Comparison of ENCODE assay signal across 30 cellular contexts in the genomic region with DNA sequence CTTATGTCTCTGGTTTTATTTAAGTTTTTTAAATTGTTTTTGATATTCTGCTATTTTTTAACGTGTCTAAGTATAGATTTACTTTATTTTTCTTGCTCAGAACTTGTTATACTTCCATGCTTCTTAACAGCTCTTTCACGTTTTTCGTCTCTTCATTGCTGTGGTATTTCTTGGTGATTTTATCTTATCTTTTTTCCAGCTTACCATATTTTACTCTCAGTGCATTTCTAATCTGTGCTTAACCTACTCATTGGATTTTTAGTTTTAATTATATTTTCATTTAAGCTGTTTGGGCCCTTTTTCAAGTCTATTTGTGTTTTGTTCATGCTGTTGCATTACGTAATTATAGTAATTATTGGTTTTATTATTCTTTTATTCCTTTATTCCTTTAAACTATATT.
"Had no signal": no experiment of that assay in that cellular context is flagged by ENCODE, and none has a peak within 500 bp of the region (broad histone marks: within the 10 kb centered on the region; RNA-seq: fewer than 3 reads in every experiment).

No MANE protein-coding gene starts in this region.

- FAIRE-seq: bronchial epithelial cell had no signal

- H3K4me3 Mint-ChIP-seq: activated CD4-positive, alpha-beta T cell treated with anti-CD3 and anti-CD28 coated beads for 36 hours; activated CD4-positive, alpha-beta T cell treated with anti-CD3 and anti-CD28 coated beads, Interleukin-2, amount 10 ng/mL, durations not matched to agents 7 days and 5 days; activated CD8-positive, alpha-beta T cell treated with anti-CD3 and anti-CD28 coated beads, Interleukin-2, amount 10 ng/mL, durations not matched to agents 7 days and 5 days; activated naive CD4-positive, alpha-beta T cell treated with anti-CD3 and anti-CD28 coated beads for 36 hours; activated naive CD8-positive, alpha-beta T cell; activated naive CD8-positive, alpha-beta T cell treated with anti-CD3 and anti-CD28 coated beads, Interleukin-2, amount 50 U/mL, for 24 hours; activated T-cell treated with anti-CD3 and anti-CD28 coated beads, Interleukin-2, amount 50 U/mL, for 24 hours; brain; T-helper 1 cell treated with Interleukin-12 subunit alpha and Interleukin-12 subunit beta and Interleukin-4 antibody, amounts not matched to agents 30 μg/mL and 1 μg/mL, for 36 hours; T-helper 2 cell treated with Interferon-gamma antibody and Interleukin-4, amounts not matched to agents 5 μg/mL and 100 μg/mL, for 36 hours had no signal

- H3K27me3 Mint-ChIP-seq: activated naive CD8-positive, alpha-beta T cell treated with anti-CD3 and anti-CD28 coated beads, Interleukin-2, amount 50 U/mL, for 24 hours; activated T-cell treated with anti-CD3 and anti-CD28 coated beads, Interleukin-2, amount 50 U/mL, for 24 hours had no signal

- H3K9me3 Mint-ChIP-seq: activated CD4-positive, alpha-beta T cell treated with anti-CD3 and anti-CD28 coated beads, Interleukin-2, amount 10 ng/mL, durations not matched to agents 7 days and 5 days; activated naive CD4-positive, alpha-beta T cell treated with anti-CD3 and anti-CD28 coated beads for 36 hours; activated naive CD8-positive, alpha-beta T cell treated with anti-CD3 and anti-CD28 coated beads, Interleukin-2, amount 50 U/mL, for 24 hours; activated T-cell treated with anti-CD3 and anti-CD28 coated beads, Interleukin-2, amount 50 U/mL, for 24 hours; activated T-helper 2 cell treated with anti-CD3 and anti-CD28 coated beads, Interferon-gamma antibody, Interleukin-2, Interleukin-4, amounts not matched to agents 10 μg/mL and 5 μg/mL and 100 μg/mL, durations not matched to agents 14 hours and 24 hours and 36 hours; T-helper 1 cell treated with Interleukin-12 subunit alpha and Interleukin-12 subunit beta and Interleukin-4 antibody, amounts not matched to agents 30 μg/mL and 1 μg/mL, for 36 hours; T-helper 2 cell treated with Interferon-gamma antibody and Interleukin-4, amounts not matched to agents 5 μg/mL and 100 μg/mL, for 36 hours had no signal

- H3K27ac Mint-ChIP-seq: activated CD4-positive, alpha-beta T cell treated with anti-CD3 and anti-CD28 coated beads for 36 hours; activated CD4-positive, alpha-beta T cell treated with anti-CD3 and anti-CD28 coated beads, Interleukin-2, amount 10 ng/mL, durations not matched to agents 7 days and 5 days; activated CD8-positive, alpha-beta T cell treated with anti-CD3 and anti-CD28 coated beads, Interleukin-2, amount 10 ng/mL, durations not matched to agents 7 days and 5 days; activated naive CD4-positive, alpha-beta T cell treated with anti-CD3 and anti-CD28 coated beads for 36 hours; activated naive CD8-positive, alpha-beta T cell; activated naive CD8-positive, alpha-beta T cell treated with anti-CD3 and anti-CD28 coated beads, Interleukin-2, amount 50 U/mL, for 24 hours; activated T-cell treated with anti-CD3 and anti-CD28 coated beads, Interleukin-2, amount 50 U/mL, for 24 hours; activated T-helper 2 cell treated with anti-CD3 and anti-CD28 coated beads, Interferon-gamma antibody, Interleukin-2, Interleukin-4, amounts not matched to agents 10 μg/mL and 5 μg/mL and 100 μg/mL, durations not matched to agents 14 hours and 24 hours and 36 hours; brain; T-helper 1 cell treated with Interleukin-12 subunit alpha and Interleukin-12 subunit beta and Interleukin-4 antibody, amounts not matched to agents 30 μg/mL and 1 μg/mL, for 36 hours; T-helper 2 cell treated with Interferon-gamma antibody and Interleukin-4, amounts not matched to agents 5 μg/mL and 100 μg/mL, for 36 hours had no signal

- H3K4me1 Mint-ChIP-seq: activated CD4-positive, alpha-beta T cell treated with anti-CD3 and anti-CD28 coated beads, Interleukin-2, amount 10 ng/mL, durations not matched to agents 7 days and 5 days; brain had no signal

- H3K36me3 Mint-ChIP-seq: activated naive CD8-positive, alpha-beta T cell; brain had no signal

- DNase-seq: activated CD4-positive, alpha-beta T cell treated with anti-CD3 and anti-CD28 coated beads for 36 hours; activated CD4-positive, alpha-beta T cell treated with anti-CD3 and anti-CD28 coated beads, Interleukin-2, amount 10 ng/mL, durations not matched to agents 7 days and 5 days; activated CD4-positive, alpha-beta T cell treated with anti-CD3 and anti-CD28 coated beads, Interleukin-2, amount 50 U/mL, for 48 hours; activated CD8-positive, alpha-beta T cell treated with anti-CD3 and anti-CD28 coated beads, Interleukin-2, amount 10 ng/mL, durations not matched to agents 7 days and 5 days; activated gamma-delta T cell; activated naive CD4-positive, alpha-beta T cell treated with anti-CD3 and anti-CD28 coated beads for 36 hours; activated naive CD8-positive, alpha-beta T cell treated with anti-CD3 and anti-CD28 coated beads, Interleukin-2, amount 50 U/mL, for 24 hours; activated T-cell treated with anti-CD3 and anti-CD28 coated beads, Interleukin-2, amount 50 U/mL, for 24 hours; anterior cingulate cortex; caudate nucleus; cerebellar nuclear complex; NCI-H1092 treated with DMSO at 0.1 percent for 48 hours; NCI-H1417 treated with DMSO at 0.1 percent for 48 hours; NCI-H1694; NCI-H1930; NCI-H2081 treated with DMSO at 0.1 percent for 48 hours; NCI-H226; NCI-H446 treated with DMSO at 0.1 percent for 48 hours; NCI-H524 treated with DMSO at 0.1 percent for 48 hours; PC-3; Peyer's patch; RPMI8226; SHP77 treated with DMSO at 0.1 percent for 48 hours; SK-N-SH had no signal
